ENCODE assay signal across 9 cellular contexts in the genomic region with DNA sequence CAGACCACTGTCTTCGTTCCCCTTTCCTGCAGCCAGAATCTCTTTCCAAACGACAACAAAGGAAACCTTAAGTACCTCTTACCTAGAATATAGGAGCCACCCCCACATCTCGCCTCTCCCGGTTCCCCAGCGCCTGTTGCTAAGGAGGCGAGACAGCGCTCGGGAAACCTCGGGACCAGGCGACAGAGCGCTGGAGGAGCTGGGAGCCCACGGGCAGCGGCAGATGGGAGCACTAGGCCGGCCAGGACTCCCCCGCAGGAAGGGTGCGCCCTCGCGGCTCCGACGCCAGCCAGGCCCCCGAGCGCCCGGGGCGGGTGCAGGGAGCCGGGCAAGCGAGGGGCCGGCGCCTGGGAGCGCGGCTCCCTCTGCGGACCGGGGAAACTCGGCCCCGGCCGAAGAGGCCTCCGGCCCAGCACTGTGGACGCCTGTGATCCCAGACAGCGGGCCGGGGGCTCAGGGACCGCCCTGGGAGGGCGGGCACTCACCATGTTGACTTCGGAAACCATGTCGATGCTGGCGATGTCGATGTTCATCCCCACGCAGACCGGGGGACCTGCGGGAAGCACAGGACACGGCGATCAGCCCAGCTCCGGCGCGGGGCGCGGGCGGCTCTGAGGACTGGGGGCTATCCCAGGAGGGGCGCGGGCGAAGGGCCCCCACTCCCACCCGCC. TPM values are rescaled to one million over a fixed set of nuclear protein-coding genes. Genes with fewer than 3 reads are reported as not detected.
A peak's percentile ranks its signal among the peaks of the same experiment; 100 is the strongest.
DNase-seq lines count a peak whose midpoint lies in the region; ATAC-seq lines count a peak whose summit lies in the region.
"Had no signal": no experiment of that assay in that cellular context is flagged by ENCODE, and none has a peak within 500 bp of the region (broad histone marks: within the 10 kb centered on the region; RNA-seq: fewer than 3 reads in every experiment).

No MANE protein-coding gene starts in this region.

- POLR2A ChIA-PET in activated CD4-positive, alpha-beta T cell treated with anti-CD3 and anti-CD28 coated beads for 36 hours (lab: Charles Lee): no interaction called here

- H3K4me3 ChIP-seq in HUES48 (ENCODE audit: low read depth, low read length): peak overlapping the region; percentile 74
- peak overlapping the region; percentile 17 for H3K4me3 ChIP-seq in adipocyte (ENCODE audit: low read length)
- peak overlapping the region; percentile 63 for H3K4me3 ChIP-seq in iPS-18a (ENCODE audit: low read length)

- no peak overlapping the region for H3K27ac Mint-ChIP-seq in stimulated activated memory B cell treated with anti-CD40 and anti-IgM and Interleukin-4, amounts not matched to agents 10 μg/mL and 1 μg/mL and 100 μg/mL, for 72 hours
- H3K27ac Mint-ChIP-seq in activated CD4-positive, alpha-beta T cell treated with anti-CD3 and anti-CD28 coated beads for 36 hours: no peak overlapping the region
- H3K27ac Mint-ChIP-seq: activated CD4-positive, alpha-beta T cell treated with anti-CD3 and anti-CD28 coated beads, Interleukin-2, amount 10 ng/mL, durations not matched to agents 24 days and 14 days had no signal

- no peaks in the 10 kb centered on the region; the same call in 1 of the 2 replicates for H3K27me3 ChIP-seq in HUES48 (ENCODE audit: control insufficient read depth, insufficient read depth, low read length)
- H3K27me3 ChIP-seq in adipocyte (replicated peaks; ENCODE audit: control insufficient read depth, insufficient read depth, low read length): peaks cover 33% of the 10 kb centered on the region
- no peaks in the 10 kb centered on the region for H3K27me3 ChIP-seq in iPS-18a (ENCODE audit: control insufficient read depth, insufficient read depth, low read length)

- H3K4me1 Mint-ChIP-seq in stimulated activated memory B cell treated with anti-CD40 and anti-IgM and Interleukin-4, amounts not matched to agents 10 μg/mL and 1 μg/mL and 100 μg/mL, for 72 hours: no peaks in the 10 kb centered on the region
- H3K4me1 Mint-ChIP-seq in activated CD4-positive, alpha-beta T cell treated with anti-CD3 and anti-CD28 coated beads for 36 hours: peaks cover 2% of the 10 kb centered on the region
- H3K4me1 Mint-ChIP-seq: activated CD4-positive, alpha-beta T cell treated with anti-CD3 and anti-CD28 coated beads, Interleukin-2, amount 10 ng/mL, durations not matched to agents 24 days and 14 days had no signal

- no peak overlapping the region for H3K4me3 Mint-ChIP-seq in stimulated activated memory B cell treated with anti-CD40 and anti-IgM and Interleukin-4, amounts not matched to agents 10 μg/mL and 1 μg/mL and 100 μg/mL, for 72 hours
- H3K4me3 Mint-ChIP-seq in activated CD4-positive, alpha-beta T cell treated with anti-CD3 and anti-CD28 coated beads for 36 hours: no peak overlapping the region
- H3K4me3 Mint-ChIP-seq: activated CD4-positive, alpha-beta T cell treated with anti-CD3 and anti-CD28 coated beads, Interleukin-2, amount 10 ng/mL, durations not matched to agents 24 days and 14 days had no signal

- H3K27me3 Mint-ChIP-seq in stimulated activated memory B cell treated with anti-CD40 and anti-IgM and Interleukin-4, amounts not matched to agents 10 μg/mL and 1 μg/mL and 100 μg/mL, for 72 hours: peaks cover 20% of the 10 kb centered on the region
- peaks cover 33% of the 10 kb centered on the region for H3K27me3 Mint-ChIP-seq in activated CD4-positive, alpha-beta T cell treated with anti-CD3 and anti-CD28 coated beads for 36 hours

- H3K27ac ChIP-seq in HUES48 (ENCODE audit: low read depth, low read length) (peak overlapping the region; percentile 74), iPS-18a (ENCODE audit: low read length) (no peak overlapping the region)

- DNase-seq in adipocyte (ENCODE audit: low read depth) (no peak), SW 1271 (lab: John Stamatoyannopoulos, UW) (no peak)
- no peak for DNase-seq in activated CD4-positive, alpha-beta T cell treated with anti-CD3 and anti-CD28 coated beads for 36 hours
- DNase-seq: activated CD4-positive, alpha-beta T cell treated with anti-CD3 and anti-CD28 coated beads, Interleukin-2, amount 10 ng/mL, durations not matched to agents 24 days and 14 days had no signal

- intact Hi-C loops in activated CD4-positive, alpha-beta T cell treated with anti-CD3 and anti-CD28 coated beads for 36 hours (cut with DNase I, micrococcal nuclease): no loop called here

- peaks cover 49% of the 10 kb centered on the region for H3K4me1 ChIP-seq in HUES48 (ENCODE audit: control insufficient read depth, insufficient read depth, low read length)
- H3K4me1 ChIP-seq in adipocyte (ENCODE audit: control insufficient read depth, insufficient read depth, low read length): no peaks in the 10 kb centered on the region
- H3K4me1 ChIP-seq in iPS-18a (ENCODE audit: control insufficient read depth, low read depth, low read length): peaks cover 55% of the 10 kb centered on the region

- H3K9me3 Mint-ChIP-seq in stimulated activated memory B cell treated with anti-CD40 and anti-IgM and Interleukin-4, amounts not matched to agents 10 μg/mL and 1 μg/mL and 100 μg/mL, for 72 hours: peaks cover 3% of the 10 kb centered on the region
- peaks cover 2% of the 10 kb centered on the region for H3K9me3 Mint-ChIP-seq in activated CD4-positive, alpha-beta T cell treated with anti-CD3 and anti-CD28 coated beads for 36 hours (ENCODE audit: low read depth)
- H3K9me3 Mint-ChIP-seq: activated CD4-positive, alpha-beta T cell treated with anti-CD3 and anti-CD28 coated beads, Interleukin-2, amount 10 ng/mL, durations not matched to agents 24 days and 14 days had no signal

- H3K9ac ChIP-seq in HUES48 (ENCODE audit: low read depth, low read length): peak overlapping the region; percentile 17; the same call in 1 of the 2 replicates
- H3K9ac ChIP-seq in adipocyte (ENCODE audit: low read length): no peak overlapping the region
- peak overlapping the region; percentile 40 for H3K9ac ChIP-seq in iPS-18a (ENCODE audit: low read length)

- no peaks in the 10 kb centered on the region for H3K36me3 Mint-ChIP-seq in stimulated activated memory B cell treated with anti-CD40 and anti-IgM and Interleukin-4, amounts not matched to agents 10 μg/mL and 1 μg/mL and 100 μg/mL, for 72 hours
- no peaks in the 10 kb centered on the region for H3K36me3 Mint-ChIP-seq in activated CD4-positive, alpha-beta T cell treated with anti-CD3 and anti-CD28 coated beads for 36 hours (ENCODE audit: low read depth)

- peak; percentile 53 for ATAC-seq in stimulated activated memory B cell treated with anti-CD40 and anti-IgM and Interleukin-4, amounts not matched to agents 10 μg/mL and 1 μg/mL and 100 μg/mL, for 72 hours
- ATAC-seq in GM19023 (IDR thresholded peaks at IDR 0.05; ENCODE audit: unreplicated experiment) (no peak), GM19351 (IDR thresholded peaks at IDR 0.05; ENCODE audit: unreplicated experiment) (no peak)
- no peak for ATAC-seq in activated CD4-positive, alpha-beta T cell treated with anti-CD3 and anti-CD28 coated beads for 36 hours

- CTCF ChIA-PET in activated CD4-positive, alpha-beta T cell treated with anti-CD3 and anti-CD28 coated beads for 36 hours (lab: Charles Lee): no interaction called here

- H3K9me3 ChIP-seq in HUES48 (ENCODE audit: control insufficient read depth, insufficient read depth, low read length): no peaks in the 10 kb centered on the region
- no peaks in the 10 kb centered on the region for H3K9me3 ChIP-seq in adipocyte (ENCODE audit: control insufficient read depth, low read length)
- no peaks in the 10 kb centered on the region for H3K9me3 ChIP-seq in iPS-18a (ENCODE audit: control insufficient read depth, low read depth, low read length)

- H3K36me3 ChIP-seq in HUES48 (ENCODE audit: control insufficient read depth, insufficient read depth, low read length): peaks cover 10% of the 10 kb centered on the region; the same call in 1 of the 2 replicates
- H3K36me3 ChIP-seq in adipocyte (ENCODE audit: control insufficient read depth, insufficient read depth, low read length, severe bottlenecking): no peaks in the 10 kb centered on the region
- H3K36me3 ChIP-seq in iPS-18a (ENCODE audit: control insufficient read depth, low read depth, low read length): peaks cover 12% of the 10 kb centered on the region

RNA-seq across cellular contexts. Expression of a gene that starts 0.8 kb away (rescaled TPM):
- not detected for total RNA-seq in activated CD4-positive, alpha-beta T cell treated with anti-CD3 and anti-CD28 coated beads for 36 hours
- total RNA-seq: activated CD4-positive, alpha-beta T cell treated with anti-CD3 and anti-CD28 coated beads, Interleukin-2, amount 10 ng/mL, durations not matched to agents 24 days and 14 days had no signal

Comparison
In these comparisons a context has a peak if more than half of its experiments do, and no peak if none do; other contexts are left out.
1. H3K4me3 ChIP-seq: peak in every context shown above with its lines; median percentile 74 in HUES48; 63 in iPS-18a; 17 in adipocyte.